ENCODE assay signal across 8 cellular contexts in genomic region chr17:75632863-75633483, GRCh38. TPM values are rescaled to one million over a fixed set of nuclear protein-coding genes. Genes with fewer than 3 reads are reported as not detected.
DNase-seq lines count a peak whose midpoint lies in the region; ATAC-seq and TF ChIP-seq lines count a peak whose summit lies in the region.

Gene SMIM5 (plus strand): TSS chr17:75633434. CDS start chr17:75640202, 6,768 bp downstream.

- peak within 1 kb of the TSS; percentile 74 for H3K9ac ChIP-seq in PC-3 (ENCODE audit: low read length)
- peak within 1 kb of the TSS; percentile 56 to 64 for H3K9ac ChIP-seq in mucosa of rectum (ENCODE audit: low read depth in 1 of 2, low read length in 2 of 2)

- peak within 1 kb of the TSS; percentile 58 for H3K4me2 ChIP-seq in PC-3 (ENCODE audit: low read length)

- no peak within 1 kb of the TSS for H3K4me3 ChIP-seq in PC-3 (ENCODE audit: low read length)
- no peak within 1 kb of the TSS for H3K4me3 ChIP-seq in epithelial cell of proximal tubule (ENCODE audit: low read depth, low read length)
- H3K4me3 ChIP-seq in mucosa of rectum (ENCODE audit: low read length in 2 of 2) = peak within 1 kb of the TSS; percentile 30 to 31

- H3K9me2 ChIP-seq in PC-3 (replicated peaks; ENCODE audit: low read length) = no peaks in the 10 kb centered on the region

- H3K4me1 ChIP-seq in PC-3 (ENCODE audit: insufficient read depth, low read length) (peaks cover 16% of the 10 kb centered on the region), mucosa of rectum (ENCODE audit: control insufficient read depth in 2 of 2, insufficient read depth in 2 of 2, low read length in 2 of 2) (peaks cover 46 to 56% of the 10 kb centered on the region in 2 donors)

- ATAC-seq in HG02798 (IDR thresholded peaks at IDR 0.05; ENCODE audit: poor library complexity, unreplicated experiment) (peak; percentile 65), PC-3 (peak; percentile 85), HG02571 (IDR thresholded peaks at IDR 0.05; ENCODE audit: unreplicated experiment) (no peak)

- H2AFZ ChIP-seq in PC-3 (ENCODE audit: low read length) = peak within 1 kb of the TSS; percentile 47

- peak; percentile 96 for DNase-seq in D341Med (ENCODE audit: low spot score)
- peak; percentile 92 for DNase-seq in PC-3
- peak; percentile 85 for DNase-seq in activated T-cell treated with anti-CD3 and anti-CD28 coated beads, Interleukin-2, amount 50 U/mL, for 1 hour
- DNase-seq in epithelial cell of proximal tubule (ENCODE audit: low read depth) = peak; percentile 25
- peak; percentile 61 to 66 for DNase-seq in stimulated activated CD8-positive, alpha-beta memory T cell treated with anti-CD3 and anti-CD28 coated beads, Interleukin-15, amount 100 ng/mL, for 48 hours (ENCODE audit: low read depth in 2 of 2)

- H3K27me3 ChIP-seq in PC-3 (ENCODE audit: low read length) (no peaks in the 10 kb centered on the region), mucosa of rectum (ENCODE audit: control insufficient read depth in 2 of 2, insufficient read depth in 2 of 2, low read length in 2 of 2) (no peaks in the 10 kb centered on the region)

- no TSS peak for BruUV-seq in PC-3 (replicated peaks; lab: Mats Ljungman, UMichigan)

- H4K20me1 ChIP-seq in PC-3 (ENCODE audit: low read length) = no peaks in the 10 kb centered on the region

- H3K79me2 ChIP-seq in PC-3 (ENCODE audit: low read length) = no peaks in the 10 kb centered on the region

- CTCF ChIA-PET in PC-3 (lab: Charles Lee) = interaction anchor here (0.6 to 2.7 kb wide), 26 partner anchors 9 to 317 kb away, joined by 3 to 83 read pairs (median 4); partner anchors contain the start of genes RECQL5, TMEM94 and TSEN54

- POLR2A ChIA-PET in PC-3 (lab: Charles Lee; ENCODE audit: unreplicated experiment) = interaction anchor here (0.6 to 1.4 kb wide), 4 partner anchors 13 to 362 kb away, joined by 3 to 6 read pairs (median 4); partner anchors contain the start of genes MIF4GD, RECQL5 and SAP30BP

- H3K36me3 ChIP-seq in PC-3 (ENCODE audit: low read depth, low read length) (no peaks in the 10 kb centered on the region), mucosa of rectum (ENCODE audit: control insufficient read depth in 2 of 2, insufficient read depth in 2 of 2, low read length in 2 of 2) (peaks cover 0 to 6% of the 10 kb centered on the region in 2 donors)

- H3K27ac ChIP-seq in PC-3 (ENCODE audit: low read length) = peak within 1 kb of the TSS; percentile 89
- H3K27ac ChIP-seq in mucosa of rectum (ENCODE audit: low read depth in 2 of 2, low read length in 2 of 2) = peak within 1 kb of the TSS; percentile 70 to 80

- H3F3A ChIP-seq in PC-3 (ENCODE audit: low read length, unreplicated experiment) = no peaks in the 10 kb centered on the region

- intact Hi-C loops in PC-3 (cut with micrococcal nuclease) = loop anchor here (1.0 to 5.0 kb wide), 4 partner anchors 21 to 117 kb away; partner anchors contain the start of genes CASKIN2 and TSEN54

- no peaks in the 10 kb centered on the region for H3K9me3 ChIP-seq in PC-3 (ENCODE audit: low read length)
- H3K9me3 ChIP-seq in mucosa of rectum (ENCODE audit: control insufficient read depth in 2 of 2, low read length in 2 of 2) = no peaks in the 10 kb centered on the region

- TF ChIP-seq CTCF in PC-3 (conservative IDR thresholded peaks at IDR 0.05; ENCODE audit: low read depth, low read length) (peak; percentile 98), epithelial cell of proximal tubule (conservative IDR thresholded peaks at IDR 0.05; ENCODE audit: low read depth, low read length) (peak; percentile 87)

RNA-seq across cellular contexts. Expression of gene SMIM5, which starts in this region (rescaled TPM):
- total RNA-seq in PC-3 (2014; rRNA removed) (2.3 and 4.3 TPM in 2 replicates), epithelial cell of proximal tubule (0.63 and 0.94 TPM in 2 replicates)

Comparison
In these comparisons a context has a peak if more than half of its experiments do, and no peak if none do; other contexts are left out.
1. Peak in DNase-seq in epithelial cell of proximal tubule; RNA of the gene not detected or under 1 TPM.
2. DNase-seq: peak in every context shown above with its lines; median percentile 96 in D341Med; 92 in PC-3; 85 in activated T-cell treated with anti-CD3 and anti-CD28 coated beads, Interleukin-2, amount 50 U/mL, for 1 hour; 64 in stimulated activated CD8-positive, alpha-beta memory T cell treated with anti-CD3 and anti-CD28 coated beads, Interleukin-15, amount 100 ng/mL, for 48 hours; 25 in epithelial cell of proximal tubule.
3. H3K4me3 ChIP-seq: peak in mucosa of rectum (2 of 2); none in PC-3 (single experiment) and epithelial cell of proximal tubule (single experiment).